Comparison of ENCODE assay signal across 21 cellular contexts in genomic region chr3:100548053-100548452, GRCh38. TPM values are rescaled to one million over a fixed set of nuclear protein-coding genes. Genes with fewer than 3 reads are reported as not detected.
DNase-seq lines count a peak whose midpoint lies in the region; ATAC-seq and TF ChIP-seq lines count a peak whose summit lies in the region.
"Had no signal": no experiment of that assay in that cellular context is flagged by ENCODE, and none has a peak within 500 bp of the region (broad histone marks: within the 10 kb centered on the region; RNA-seq: fewer than 3 reads in every experiment).

No MANE protein-coding gene starts in this region.

- H3K27me3 ChIP-seq in SK-N-SH (ENCODE audit: insufficient read depth) (no peaks in the 10 kb centered on the region), mesenchymal stem cell (ENCODE audit: control insufficient read depth in 1 of 2, insufficient read depth in 1 of 2, low read length in 2 of 2) (no peaks in the 10 kb centered on the region)
- H3K27me3 ChIP-seq: Peyer's patch had no signal

- no peak overlapping the region for H4K91ac ChIP-seq in mesenchymal stem cell (ENCODE audit: low read length)

- 0% methylated on average over 2 of the region's 2 CpGs for WGBS in SK-N-SH (ENCODE audit: low lambda C conversion rate)
- WGBS in mesenchymal stem cell: 63% methylated on average over 2 of the region's 2 CpGs

- H3K79me2 ChIP-seq in SK-N-SH (ENCODE audit: insufficient read depth): no peaks in the 10 kb centered on the region

- no peak overlapping the region for H2AK5ac ChIP-seq in mesenchymal stem cell (ENCODE audit: low read length, severe bottlenecking)

- H4K20me1 ChIP-seq in SK-N-SH (ENCODE audit: insufficient read depth): no peaks in the 10 kb centered on the region

- no peak overlapping the region for H3K23ac ChIP-seq in mesenchymal stem cell (ENCODE audit: low read length in 2 of 2)

- H3K4me3 ChIP-seq in SK-N-SH (ENCODE audit: low read depth in 2 of 2, low read length in 1 of 2) (no peak overlapping the region), mesenchymal stem cell (ENCODE audit: insufficient read depth in 1 of 2, low read depth in 1 of 2, low read length in 2 of 2) (no peak overlapping the region)
- H3K4me3 ChIP-seq: Peyer's patch had no signal

- H3F3A ChIP-seq in SK-N-SH (replicated peaks; ENCODE audit: insufficient read depth): no peaks in the 10 kb centered on the region

- H3K9ac ChIP-seq in SK-N-SH (no peak overlapping the region), mesenchymal stem cell (ENCODE audit: low read length) (peak overlapping the region; percentile 19)

- no peaks in the 10 kb centered on the region for H3K36me3 ChIP-seq in SK-N-SH (replicated peaks in 1 of 2; ENCODE audit: control insufficient read depth in 1 of 2, insufficient read depth in 2 of 2, low read length in 1 of 2)
- H3K36me3 ChIP-seq in mesenchymal stem cell (ENCODE audit: control insufficient read depth in 1 of 2, insufficient read depth in 2 of 2, low read depth in 1 of 2, low read length in 2 of 2): no peaks in the 10 kb centered on the region
- H3K36me3 ChIP-seq: Peyer's patch had no signal

- TF ChIP-seq RAD21 in SK-N-SH (IDR thresholded peaks at IDR 0.05; ENCODE audit: low read length): no peak

- no peak overlapping the region for H2BK5ac ChIP-seq in mesenchymal stem cell (ENCODE audit: low read depth, low read length, poor library complexity, severe bottlenecking)

- DNase-seq in MV-4-11 (lab: John Stamatoyannopoulos, UW) (peak; percentile 6), NCI-H2227 treated with DMSO at 0.1 percent for 48 hours (lab: John Stamatoyannopoulos, UW) (peak; percentile 11), SK-N-SH (peak; percentile 34), mesenchymal stem cell (peak; percentile 33), NCI-H2107 (lab: John Stamatoyannopoulos, UW) (no peak), NCI-H1694 treated with DMSO at 0.1 percent for 48 hours (lab: John Stamatoyannopoulos, UW) (no peak), NCI-H146 treated with DMSO at 0.1 percent for 48 hours (lab: John Stamatoyannopoulos, UW; ENCODE audit: unreplicated experiment) (no peak)
- DNase-seq: activated CD4-positive, alpha-beta T cell treated with anti-CD3 and anti-CD28 coated beads, Interleukin-2, amount 10 ng/mL, durations not matched to agents 24 days and 14 days; activated CD8-positive, alpha-beta memory T cell treated with anti-CD3 and anti-CD28 coated beads, Interleukin-2, amount 50 U/mL, for 48 hours; activated gamma-delta T cell treated with Interleukin-2 at 50 U/mL for 16 hours; COR-L47; effector CD4-positive, alpha-beta T cell; hippocampal formation; kidney; NCI-H526 treated with DMSO at 0.1 percent for 48 hours; nephron progenitor cell; Peyer's patch; stimulated activated CD8-positive, alpha-beta memory T cell treated with anti-CD3 and anti-CD28 coated beads, Interleukin-4, amount 100 ng/mL, for 48 hours; substantia nigra had no signal

- H2AFZ ChIP-seq in SK-N-SH (ENCODE audit: low read depth) (no peak overlapping the region), mesenchymal stem cell (ENCODE audit: low read depth, low read length) (no peak overlapping the region)

- CTCF ChIA-PET in SK-N-SH (lab: Yijun Ruan, JAX): interaction anchor here (1.2 kb wide), 1 partner anchor 43 kb away, joined by 5 read pairs; no protein-coding TSS in a partner anchor

- no peak overlapping the region for H3K18ac ChIP-seq in mesenchymal stem cell (ENCODE audit: low read depth in 1 of 2, low read length in 2 of 2)

- TF ChIP-seq EP300 in SK-N-SH (IDR thresholded peaks at IDR 0.05; ENCODE audit: borderline replicate concordance in 1 of 2, low read depth in 1 of 2, low read length in 1 of 2): peak; percentile 41 to 59; a peak in 2 of 4 replicates

- H3K4me2 ChIP-seq in SK-N-SH (no peak overlapping the region), mesenchymal stem cell (ENCODE audit: low read length, poor library complexity, severe bottlenecking) (no peak overlapping the region)

- no peak for ATAC-seq in HG03354 (IDR thresholded peaks at IDR 0.05; ENCODE audit: poor library complexity, severe bottlenecking, unreplicated experiment)

- H3K9me3 ChIP-seq in SK-N-SH (no peaks in the 10 kb centered on the region), mesenchymal stem cell (ENCODE audit: control insufficient read depth, low read length) (no peaks in the 10 kb centered on the region)
- H3K9me3 ChIP-seq: Peyer's patch had no signal

- H3K4me1 ChIP-seq in SK-N-SH (ENCODE audit: control insufficient read depth in 1 of 2, insufficient read depth in 2 of 2, low read depth in 1 of 2, low read length in 1 of 2): peaks cover 0 to 12% of the 10 kb centered on the region in 2 experiments; a peak in 2 of 4 replicates
- H3K4me1 ChIP-seq in mesenchymal stem cell (ENCODE audit: control insufficient read depth, insufficient read depth, low read depth, low read length): no peaks in the 10 kb centered on the region

- H3K14ac ChIP-seq in mesenchymal stem cell (ENCODE audit: low read length in 2 of 2): no peak overlapping the region

- H4K8ac ChIP-seq in mesenchymal stem cell (ENCODE audit: low read length): no peak overlapping the region

- no peak overlapping the region for H2BK15ac ChIP-seq in mesenchymal stem cell (ENCODE audit: low read depth, poor library complexity, severe bottlenecking)

- H3K9me2 ChIP-seq in SK-N-SH: no peaks in the 10 kb centered on the region

- no peak overlapping the region for H3K4ac ChIP-seq in mesenchymal stem cell (ENCODE audit: low read depth in 1 of 2, low read length in 2 of 2)

- POLR2A ChIA-PET in SK-N-SH (lab: Yijun Ruan, JAX): no interaction called here

- H3K27ac ChIP-seq in SK-N-SH (ENCODE audit: low read depth in 2 of 2, low read length in 1 of 2) (peak overlapping the region; percentile 59 to 91; a peak in 3 of 4 replicates), mesenchymal stem cell (ENCODE audit: low read length, poor library complexity, severe bottlenecking) (no peak overlapping the region)
- H3K27ac ChIP-seq: HL-60, Peyer's patch had no signal

- H2BK120ac ChIP-seq in mesenchymal stem cell (ENCODE audit: low read depth, low read length): peak overlapping the region; percentile 19

- H3K79me1 ChIP-seq in mesenchymal stem cell (replicated peaks; ENCODE audit: low read length, poor library complexity, severe bottlenecking): peaks cover 2% of the 10 kb centered on the region

- no peak overlapping the region for H2BK12ac ChIP-seq in mesenchymal stem cell (ENCODE audit: low read length in 2 of 2)

- no peak for TF ChIP-seq CTCF in SK-N-SH (IDR thresholded peaks at IDR 0.05)

TF ChIP-seq in SK-N-SH, 30 proteins besides CTCF, POLR2A, EP300 and RAD21:
- TF ChIP-seq FOXM1 (IDR thresholded peaks at IDR 0.05; ENCODE audit: low read depth) (peak; percentile 75; the same call in 1 of the 2 replicates), JUND (IDR thresholded peaks at IDR 0.05) (0 out of 2 replicates have a peak, but pooled peaks have one; percentile 26), RCOR1 (IDR thresholded peaks at IDR 0.05; ENCODE audit: low read length) (no peak), ZBTB33 (IDR thresholded peaks at IDR 0.05; ENCODE audit: borderline replicate concordance, low read depth) (no peak), FOSL2 (IDR thresholded peaks at IDR 0.05; ENCODE audit: borderline replicate concordance, low read depth) (no peak), TCF12 (IDR thresholded peaks at IDR 0.05) (peak; percentile 82), TEAD4 (IDR thresholded peaks at IDR 0.05; ENCODE audit: borderline replicate concordance, insufficient read depth) (peak; percentile 46; the same call in 1 of the 2 replicates), NRF1 (IDR thresholded peaks at IDR 0.05; ENCODE audit: low read depth, low read length) (no peak), PBX3 (IDR thresholded peaks at IDR 0.05) (peak; percentile 82), POLR2AphosphoS5 (IDR thresholded peaks at IDR 0.05; ENCODE audit: low read depth, low read length) (0 out of 2 replicates have a peak, but pooled peaks have one; percentile 35), NFIC (IDR thresholded peaks at IDR 0.05; ENCODE audit: borderline replicate concordance) (peak; percentile 41; the same call in 1 of the 2 replicates), GATA2 (CRISPR knock-in tag; IDR thresholded peaks at IDR 0.05) (no peak)
- TF ChIP-seq, protein P1, sequence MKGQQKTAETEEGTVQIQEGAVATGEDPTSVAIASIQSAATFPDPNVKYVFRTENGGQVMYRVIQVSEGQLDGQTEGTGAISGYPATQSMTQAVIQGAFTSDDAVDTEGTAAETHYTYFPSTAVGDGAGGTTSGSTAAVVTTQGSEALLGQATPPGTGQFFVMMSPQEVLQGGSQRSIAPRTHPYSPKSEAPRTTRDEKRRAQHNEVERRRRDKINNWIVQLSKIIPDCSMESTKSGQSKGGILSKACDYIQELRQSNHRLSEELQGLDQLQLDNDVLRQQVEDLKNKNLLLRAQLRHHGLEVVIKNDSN (IDR thresholded peaks at IDR 0.05; ENCODE audit: borderline replicate concordance, low read depth): peak; percentile 50; the same call in 1 of the 2 replicates

RNA-seq across cellular contexts. Expression of gene TMEM45A, which starts 55.6 kb away (rescaled TPM):
- polyA plus RNA-seq in SK-N-SH (2012; rRNA removed): 6.4 and 10.8 TPM in 2 replicates
- polyA plus RNA-seq in SK-N-SH (2012; cell fraction: cytosol; rRNA removed): 11.0 and 14.2 TPM in 2 replicates
- polyA plus RNA-seq in SK-N-SH (2012; cell fraction: nucleus; rRNA removed): 1.8 and 6.0 TPM in 2 replicates
- 23.8 TPM for polyA plus RNA-seq in mesenchymal stem cell (2013, experiment 1 of 2)
- polyA plus RNA-seq in mesenchymal stem cell (2013, experiment 2 of 2): 26.0 TPM

Comparison
In these comparisons a context has a peak if more than half of its experiments do, and no peak if none do; other contexts are left out.
1. DNase-seq: peak in MV-4-11 (single experiment), NCI-H2227 treated with DMSO at 0.1 percent for 48 hours (single experiment), SK-N-SH (single experiment) and mesenchymal stem cell (single experiment); none in NCI-H2107 (single experiment), NCI-H1694 treated with DMSO at 0.1 percent for 48 hours (single experiment) and NCI-H146 treated with DMSO at 0.1 percent for 48 hours (single experiment).